Comparison of ENCODE assay signal across 20 cellular contexts in genomic region chr7:150734293-150734692, GRCh38. TPM values are rescaled to one million over a fixed set of nuclear protein-coding genes. Genes with fewer than 3 reads are reported as not detected.
A peak's percentile ranks its signal among the peaks of the same experiment; 100 is the strongest.
DNase-seq lines count a peak whose midpoint lies in the region; ATAC-seq, FAIRE-seq and TF ChIP-seq lines count a peak whose summit lies in the region.
"Had no signal": no experiment of that assay in that cellular context is flagged by ENCODE, and none has a peak within 500 bp of the region (broad histone marks: within the 10 kb centered on the region; RNA-seq: fewer than 3 reads in every experiment).

No MANE protein-coding gene starts in this region.

- POLR2A ChIA-PET in CD8-positive, alpha-beta T cell (lab: Charles Lee): interaction anchor here (1.1 to 5.6 kb wide), 4 partner anchors 11 to 103 kb away, joined by 5 to 44 read pairs (median 9); no protein-coding TSS in a partner anchor
- POLR2A ChIA-PET in GM12878 (lab: Charles Lee): no interaction called here
- POLR2A ChIA-PET in MCF 10A (lab: Yijun Ruan, JAX): no interaction called here

- no peak overlapping the region for H2AFZ ChIP-seq in GM12878 (ENCODE audit: control insufficient read depth, low read depth, low read length)

- H3K4me3 ChIP-seq in CD8-positive, alpha-beta T cell (ENCODE audit: low read depth, low read length): no peak overlapping the region
- H3K4me3 ChIP-seq in GM12865 (ENCODE audit: low read depth, low read length) (no peak overlapping the region), GM12878 (no peak overlapping the region)
- H3K4me3 ChIP-seq: stomach, upper lobe of right lung had no signal

- H3K9me3 Mint-ChIP-seq in CD8-positive, alpha-beta T cell: no peaks in the 10 kb centered on the region
- peaks cover 4% of the 10 kb centered on the region for H3K9me3 Mint-ChIP-seq in T-helper 1 cell treated with Interleukin-12 subunit alpha and Interleukin-12 subunit beta and Interleukin-4 antibody, amounts not matched to agents 30 μg/mL and 1 μg/mL, for 36 hours
- H3K9me3 Mint-ChIP-seq in MCF 10A (ENCODE audit: unreplicated experiment) (no peaks in the 10 kb centered on the region), chondrocyte (ENCODE audit: low read depth) (no peaks in the 10 kb centered on the region)
- H3K9me3 Mint-ChIP-seq: neural crest cell had no signal

- H3K4me3 Mint-ChIP-seq in CD8-positive, alpha-beta T cell: peak overlapping the region; percentile 95
- peak overlapping the region; percentile 31 for H3K4me3 Mint-ChIP-seq in T-helper 1 cell treated with Interleukin-12 subunit alpha and Interleukin-12 subunit beta and Interleukin-4 antibody, amounts not matched to agents 30 μg/mL and 1 μg/mL, for 36 hours
- no peak overlapping the region for H3K4me3 Mint-ChIP-seq in MCF 10A (ENCODE audit: unreplicated experiment)
- no peak overlapping the region for H3K4me3 Mint-ChIP-seq in chondrocyte (ENCODE audit: unreplicated experiment)
- H3K4me3 Mint-ChIP-seq: neural crest cell had no signal

- H3K27me3 ChIP-seq in CD8-positive, alpha-beta T cell (ENCODE audit: insufficient read depth, low read length): no peaks in the 10 kb centered on the region
- no peaks in the 10 kb centered on the region for H3K27me3 ChIP-seq in GM12878 (replicated peaks in 1 of 2; ENCODE audit: control insufficient read depth in 2 of 2, insufficient read depth in 2 of 2, low read length in 1 of 2)
- H3K27me3 ChIP-seq: upper lobe of right lung had no signal

- H3K27ac Mint-ChIP-seq in CD8-positive, alpha-beta T cell: peak overlapping the region; percentile 97
- peak overlapping the region; percentile 94 for H3K27ac Mint-ChIP-seq in T-helper 1 cell treated with Interleukin-12 subunit alpha and Interleukin-12 subunit beta and Interleukin-4 antibody, amounts not matched to agents 30 μg/mL and 1 μg/mL, for 36 hours
- H3K27ac Mint-ChIP-seq in MCF 10A (ENCODE audit: low read depth, unreplicated experiment): no peak overlapping the region
- no peak overlapping the region for H3K27ac Mint-ChIP-seq in chondrocyte (ENCODE audit: unreplicated experiment)

- H3K4me1 ChIP-seq in CD8-positive, alpha-beta T cell (ENCODE audit: insufficient read depth, low read length): peaks cover 75% of the 10 kb centered on the region
- H3K4me1 ChIP-seq in GM12878 (ENCODE audit: control insufficient read depth, insufficient read depth, low read length): peaks cover 32% of the 10 kb centered on the region

- peaks cover 72% of the 10 kb centered on the region for H3K4me1 Mint-ChIP-seq in CD8-positive, alpha-beta T cell (ENCODE audit: low read depth)
- peaks cover 69% of the 10 kb centered on the region for H3K4me1 Mint-ChIP-seq in T-helper 1 cell treated with Interleukin-12 subunit alpha and Interleukin-12 subunit beta and Interleukin-4 antibody, amounts not matched to agents 30 μg/mL and 1 μg/mL, for 36 hours (ENCODE audit: low read depth)
- H3K4me1 Mint-ChIP-seq in MCF 10A (ENCODE audit: insufficient read depth, unreplicated experiment) (peaks cover 7% of the 10 kb centered on the region), chondrocyte (ENCODE audit: low read depth) (no peaks in the 10 kb centered on the region)

- no peaks in the 10 kb centered on the region for H3K36me3 ChIP-seq in CD8-positive, alpha-beta T cell (ENCODE audit: insufficient read depth, low read length)
- H3K36me3 ChIP-seq in GM12878 (ENCODE audit: control insufficient read depth in 2 of 2, insufficient read depth in 2 of 2, low read length in 1 of 2): no peaks in the 10 kb centered on the region
- H3K36me3 ChIP-seq: stomach, upper lobe of right lung had no signal

- TF ChIP-seq EP300 in GM12878 (IDR thresholded peaks at IDR 0.05; ENCODE audit: borderline replicate concordance in 1 of 2, control insufficient read depth in 1 of 2, low read depth in 2 of 2, low read length in 2 of 2): no peak

- no peak for TF ChIP-seq CTCF in CD8-positive, alpha-beta T cell (IDR thresholded peaks at IDR 0.05)
- TF ChIP-seq CTCF in GM12865 (IDR thresholded peaks at IDR 0.05; ENCODE audit: insufficient read depth, low read depth, low read length, missing control alignments): no peak
- no peak for TF ChIP-seq CTCF in GM12878 (IDR thresholded peaks at IDR 0.05 in 2 of 3, conservative IDR thresholded peaks at IDR 0.05 in 1 of 3; ENCODE audit: control insufficient read depth in 2 of 3, extremely low read depth in 1 of 3, insufficient read depth in 1 of 3, low read depth in 3 of 3, low read length in 3 of 3)
- TF ChIP-seq CTCF in MCF 10A (IDR thresholded peaks at IDR 0.05; ENCODE audit: unreplicated experiment): no peak
- no peak for TF ChIP-seq CTCF in chondrocyte (IDR thresholded peaks at IDR 0.05)

- peaks cover 24% of the 10 kb centered on the region for H3K79me2 ChIP-seq in GM12878 (ENCODE audit: control insufficient read depth, insufficient read depth, low read length)

- H3K27me3 Mint-ChIP-seq in CD8-positive, alpha-beta T cell (ENCODE audit: low read depth): no peaks in the 10 kb centered on the region
- no peaks in the 10 kb centered on the region for H3K27me3 Mint-ChIP-seq in T-helper 1 cell treated with Interleukin-12 subunit alpha and Interleukin-12 subunit beta and Interleukin-4 antibody, amounts not matched to agents 30 μg/mL and 1 μg/mL, for 36 hours (ENCODE audit: low read depth)
- H3K27me3 Mint-ChIP-seq in MCF 10A (ENCODE audit: insufficient read depth, unreplicated experiment) (no peaks in the 10 kb centered on the region), chondrocyte (ENCODE audit: low read depth) (peaks cover 8% of the 10 kb centered on the region)

- in situ Hi-C loops in GM12878 (cut with MboI): no loop called here

- RAD21 ChIA-PET in GM12878 (lab: Charles Lee; ENCODE audit: unreplicated experiment): no interaction called here

- CTCF ChIA-PET in CD8-positive, alpha-beta T cell (lab: Charles Lee): interaction anchor here (1.0 to 1.8 kb wide), 3 partner anchors 13 to 285 kb away, joined by 3 to 7 read pairs (median 4); no protein-coding TSS in a partner anchor
- CTCF ChIA-PET in GM12878 (lab: Yijun Ruan, JAX): no interaction called here
- CTCF ChIA-PET in MCF 10A (lab: Yijun Ruan, JAX): no interaction called here

- WGBS in GM12878 (ENCODE audit: insufficient coverage, insufficient replicate concordance, low lambda C conversion rate, missing lambda C conversion rate): 8% methylated on average over 2 of the region's 2 CpGs

- peaks cover 20% of the 10 kb centered on the region for H3K36me3 Mint-ChIP-seq in CD8-positive, alpha-beta T cell
- peaks cover 34% of the 10 kb centered on the region for H3K36me3 Mint-ChIP-seq in T-helper 1 cell treated with Interleukin-12 subunit alpha and Interleukin-12 subunit beta and Interleukin-4 antibody, amounts not matched to agents 30 μg/mL and 1 μg/mL, for 36 hours (ENCODE audit: low read depth)
- H3K36me3 Mint-ChIP-seq in MCF 10A (ENCODE audit: insufficient read depth, unreplicated experiment) (no peaks in the 10 kb centered on the region), chondrocyte (ENCODE audit: low read depth) (no peaks in the 10 kb centered on the region)

- TF ChIP-seq POLR2A in GM12878 (IDR thresholded peaks at IDR 0.05; ENCODE audit: low read depth, low read length): no peak

- H3K9me3 ChIP-seq in CD8-positive, alpha-beta T cell (ENCODE audit: low read length): no peaks in the 10 kb centered on the region
- no peaks in the 10 kb centered on the region; the same call in 2 of the 3 replicates for H3K9me3 ChIP-seq in GM12878 (replicated peaks; ENCODE audit: control insufficient read depth, insufficient read depth, low read length)
- H3K9me3 ChIP-seq: upper lobe of right lung had no signal

- FAIRE-seq in GM12878 (lab: Jason Lieb, UNC): no peak
- FAIRE-seq: astrocyte had no signal

- BruUV-seq in GM12878 (replicated peaks; lab: Mats Ljungman, UMichigan) (no TSS peak), MCF 10A (replicated peaks; lab: Mats Ljungman, UMichigan) (no TSS peak)

- intact Hi-C loops in CD8-positive, alpha-beta T cell (cut with DNase I, micrococcal nuclease): no loop called here
- intact Hi-C loops in GM12878 (cut with micrococcal nuclease; ENCODE audit: unreplicated experiment) (no loop called here), MCF 10A (cut with micrococcal nuclease) (no loop called here)

- no peak for ATAC-seq in CD8-positive, alpha-beta T cell
- no peak for ATAC-seq in GM12878
- ATAC-seq: upper lobe of right lung had no signal

- no peak for DNase-seq in CD8-positive, alpha-beta T cell
- peak; percentile 82 for DNase-seq in GM12865 (ENCODE audit: low read depth)
- no peak for DNase-seq in GM12878 (ENCODE audit: low read depth, low spot score)
- DNase-seq in SKM-1 (lab: John Stamatoyannopoulos, UW; ENCODE audit: unreplicated experiment): no peak
- no peak for DNase-seq in SIG-M5 (lab: John Stamatoyannopoulos, UW)
- DNase-seq in MCF 10A (ENCODE audit: unreplicated experiment): no peak
- DNase-seq in chondrocyte (ENCODE audit: low spot score): no peak
- DNase-seq: IMR-90, kidney glomerular epithelial cell, mesenchymal stem cell, NCI-H2029 treated with DMSO at 0.1 percent for 48 hours, Right ventricle myocardium superior, stomach, upper lobe of right lung had no signal

- H3K9ac ChIP-seq in GM12878 (ENCODE audit: control insufficient read depth, insufficient read depth, low read length): no peak overlapping the region

- H4K20me1 ChIP-seq in GM12878 (ENCODE audit: control insufficient read depth, insufficient read depth): no peaks in the 10 kb centered on the region

- no peak for TF ChIP-seq RAD21 in GM12878 (IDR thresholded peaks at IDR 0.05; ENCODE audit: insufficient read depth, low read depth, low read length)

- SMC1A ChIA-PET in GM12878 (lab: Charles Lee; ENCODE audit: uncharacterized antibody, unreplicated experiment): no interaction called here

- H3K27ac ChIP-seq in CD8-positive, alpha-beta T cell (ENCODE audit: low read depth, low read length): no peak overlapping the region
- peak overlapping the region; percentile 8; the same call in 1 of the 2 replicates for H3K27ac ChIP-seq in GM12878 (ENCODE audit: control insufficient read depth, insufficient read depth)
- H3K27ac ChIP-seq: stomach, upper lobe of right lung had no signal

- no peak overlapping the region for H3K4me2 ChIP-seq in GM12878 (ENCODE audit: control insufficient read depth, insufficient read depth)

RNA-seq across cellular contexts. Expression of gene GIMAP5, which starts 2.9 kb away (rescaled TPM):
- 10 to 100 TPM; 23.5 to 24.1 TPM for total RNA-seq in CD8-positive, alpha-beta T cell
- total RNA-seq in GM12878 (2013; cell fraction: nucleolus; rRNA removed): 1.9 and 2.7 TPM in 2 replicates
- total RNA-seq in GM12878 (2014; rRNA removed): 7.9 and 12.2 TPM in 2 replicates
- total RNA-seq in GM12878 (2014; rRNA removed; fragmentation: Illumina TruSeq; extraction: Trizol): 7.7 and 8.6 TPM in 2 replicates
- 4.5 and 5.6 TPM in 2 replicates for total RNA-seq in GM12878 (2021)
- polyA plus RNA-seq in GM12878 (2011; ENCODE audit: low read depth): 12.3 TPM
- 8.9 and 9.4 TPM in 2 replicates for polyA plus RNA-seq in GM12878 (2011; rRNA removed)
- 7.5 and 10.6 TPM in 2 replicates for polyA plus RNA-seq in GM12878 (2011; cell fraction: cytosol; rRNA removed)
- 6.5 and 9.9 TPM in 2 replicates for polyA plus RNA-seq in GM12878 (2011; cell fraction: nucleus; rRNA removed)
- 16.4 and 19.5 TPM in 2 replicates for polyA plus RNA-seq in GM12878 (2012)
- 8.4 and 9.1 TPM in 2 replicates for polyA plus RNA-seq in GM12878 (2014; fragmentation: Illumina TruSeq; extraction: Trizol)
- 1 to 10 TPM; 4.2 to 4.4 TPM for polyA plus RNA-seq in GM12878 (2014; fragmentation: Nextera tagmentation; extraction: Ambion mirVana)
- polyA plus RNA-seq in GM12878 (2014; rRNA removed): 8.5 and 9.5 TPM in 2 replicates
- 1 to 10 TPM; 3.7 to 3.8 TPM for polyA plus RNA-seq in GM12878 (2016; fragmentation: Nextera tagmentation; extraction: Ambion mirVana)
- 14.0 and 22.3 TPM in 2 replicates for polyA minus RNA-seq in GM12878 (2011; rRNA and poly(A)+ RNA removed)
- polyA minus RNA-seq in GM12878 (2011; cell fraction: cytosol; rRNA and poly(A)+ RNA removed): 2.0 and 3.7 TPM in 2 replicates
- polyA minus RNA-seq in GM12878 (2011; cell fraction: nucleus; rRNA and poly(A)+ RNA removed): 10.5 TPM in 2 replicates
- total RNA-seq in MCF 10A (2022): not detected in 2 replicates
- not detected in 3 replicates for total RNA-seq in chondrocyte
- total RNA-seq: fibroblast of villous mesenchyme, IMR-90, NCI-H460 had no signal
- polyA plus RNA-seq: BJ, IMR-90 had no signal

RNA-seq across cellular contexts. Expression of gene GIMAP1, which starts 17.9 kb away (rescaled TPM):
- total RNA-seq in CD8-positive, alpha-beta T cell: 1 to 10 TPM; 6.1 to 6.2 TPM
- 1.4 and 1.7 TPM in 2 replicates for total RNA-seq in GM12878 (2013; cell fraction: nucleolus; rRNA removed)
- total RNA-seq in GM12878 (2014; rRNA removed) (1.9 and 2.3 TPM in 2 replicates), GM12878 (2014; rRNA removed; fragmentation: Illumina TruSeq; extraction: Trizol) (1.1 and 1.4 TPM in 2 replicates), GM12878 (2021) (1.3 and 1.4 TPM in 2 replicates), MCF 10A (2022) (not detected in 2 replicates), chondrocyte (not detected in 3 replicates)
- polyA plus RNA-seq in GM12878 (2011; ENCODE audit: low read depth): 1.7 TPM
- polyA plus RNA-seq in GM12878 (2011; rRNA removed) (0.91 and 1.2 TPM in 2 replicates), GM12878 (2014; fragmentation: Illumina TruSeq; extraction: Trizol) (1.3 and 1.4 TPM in 2 replicates), GM12878 (2014; fragmentation: Nextera tagmentation; extraction: Ambion mirVana) (under 1 TPM; 0.16 to 0.20 TPM), GM12878 (2014; rRNA removed) (1.5 and 1.8 TPM in 2 replicates), GM12878 (2016; fragmentation: Nextera tagmentation; extraction: Ambion mirVana) (1 to 10 TPM in 1 of 2 experiments, under 1 TPM in 1; 0.58 to 1.0 TPM)
- 1.0 and 1.4 TPM in 2 replicates for polyA plus RNA-seq in GM12878 (2011; cell fraction: cytosol; rRNA removed)
- 0.67 and 1.2 TPM in 2 replicates for polyA plus RNA-seq in GM12878 (2011; cell fraction: nucleus; rRNA removed)
- 2.2 and 3.2 TPM in 2 replicates for polyA plus RNA-seq in GM12878 (2012)
- polyA minus RNA-seq in GM12878 (2011; rRNA and poly(A)+ RNA removed): 0.73 and 0.98 TPM in 2 replicates
- polyA minus RNA-seq in GM12878 (2011; cell fraction: cytosol; rRNA and poly(A)+ RNA removed): 0.27 TPM in 1 of 2 replicates, not detected in the other
- polyA minus RNA-seq in GM12878 (2011; cell fraction: nucleus; rRNA and poly(A)+ RNA removed): 0.85 and 1.1 TPM in 2 replicates
- total RNA-seq: astrocyte, fibroblast of villous mesenchyme, IMR-90, NCI-H460, neural crest cell had no signal
- polyA plus RNA-seq: BJ, IMR-90 had no signal

RNA-seq across cellular contexts. Expression of gene GIMAP2, which starts 48.8 kb away (rescaled TPM):
- 10 to 100 TPM; 58.4 to 58.8 TPM for total RNA-seq in CD8-positive, alpha-beta T cell
- total RNA-seq in GM12878 (2013; cell fraction: nucleolus; rRNA removed): 41.2 and 41.5 TPM in 2 replicates
- 28.9 and 34.4 TPM in 2 replicates for total RNA-seq in GM12878 (2014; rRNA removed)
- total RNA-seq in GM12878 (2014; rRNA removed; fragmentation: Illumina TruSeq; extraction: Trizol): 37.0 and 37.3 TPM in 2 replicates
- total RNA-seq in GM12878 (2021): 29.8 TPM in 2 replicates
- polyA plus RNA-seq in GM12878 (2011; ENCODE audit: low read depth): 24.7 TPM
- 102 and 134 TPM in 2 replicates for polyA plus RNA-seq in GM12878 (2011; rRNA removed)
- 47.4 and 47.6 TPM in 2 replicates for polyA plus RNA-seq in GM12878 (2011; cell fraction: cytosol; rRNA removed)
- 49.5 and 50.6 TPM in 2 replicates for polyA plus RNA-seq in GM12878 (2011; cell fraction: nucleus; rRNA removed)
- polyA plus RNA-seq in GM12878 (2012): 30.1 and 35.8 TPM in 2 replicates
- 33.8 and 49.8 TPM in 2 replicates for polyA plus RNA-seq in GM12878 (2014; fragmentation: Illumina TruSeq; extraction: Trizol)
- polyA plus RNA-seq in GM12878 (2014; fragmentation: Nextera tagmentation; extraction: Ambion mirVana): 10 to 100 TPM; 47.5 to 60.0 TPM
- polyA plus RNA-seq in GM12878 (2014; rRNA removed): 25.3 and 29.2 TPM in 2 replicates
- 10 to 100 TPM; 21.3 to 24.4 TPM for polyA plus RNA-seq in GM12878 (2016; fragmentation: Nextera tagmentation; extraction: Ambion mirVana)
- 62.5 and 79.0 TPM in 2 replicates for polyA minus RNA-seq in GM12878 (2011; rRNA and poly(A)+ RNA removed)
- polyA minus RNA-seq in GM12878 (2011; cell fraction: cytosol; rRNA and poly(A)+ RNA removed): 18.5 and 20.3 TPM in 2 replicates
- 28.0 and 40.8 TPM in 2 replicates for polyA minus RNA-seq in GM12878 (2011; cell fraction: nucleus; rRNA and poly(A)+ RNA removed)
- not detected in 2 replicates for total RNA-seq in MCF 10A (2022)
- total RNA-seq in chondrocyte: not detected in 3 replicates
- total RNA-seq: astrocyte, neural crest cell had no signal
- polyA plus RNA-seq: IMR-90 had no signal

Comparison
In these comparisons a context has a peak if more than half of its experiments do, and no peak if none do; other contexts are left out.
1. H3K27ac Mint-ChIP-seq: peak in CD8-positive, alpha-beta T cell (single experiment) and T-helper 1 cell treated with Interleukin-12 subunit alpha and Interleukin-12 subunit beta and Interleukin-4 antibody, amounts not matched to agents 30 μg/mL and 1 μg/mL, for 36 hours (single experiment); none in MCF 10A (single experiment) and chondrocyte (single experiment).
2. H3K4me3 Mint-ChIP-seq: peak in CD8-positive, alpha-beta T cell (single experiment) and T-helper 1 cell treated with Interleukin-12 subunit alpha and Interleukin-12 subunit beta and Interleukin-4 antibody, amounts not matched to agents 30 μg/mL and 1 μg/mL, for 36 hours (single experiment); none in MCF 10A (single experiment) and chondrocyte (single experiment).
3. RNA of gene GIMAP2, which starts 48.8 kb away (total RNA-seq): 58.4 to 58.8 TPM in CD8-positive, alpha-beta T cell and 28.9 to 41.5 TPM in GM12878; not detected in MCF 10A and not detected in chondrocyte; every median in the first group is over 10 times any median in the second.